ENCODE assay signal across 22 cellular contexts in the genomic region with DNA sequence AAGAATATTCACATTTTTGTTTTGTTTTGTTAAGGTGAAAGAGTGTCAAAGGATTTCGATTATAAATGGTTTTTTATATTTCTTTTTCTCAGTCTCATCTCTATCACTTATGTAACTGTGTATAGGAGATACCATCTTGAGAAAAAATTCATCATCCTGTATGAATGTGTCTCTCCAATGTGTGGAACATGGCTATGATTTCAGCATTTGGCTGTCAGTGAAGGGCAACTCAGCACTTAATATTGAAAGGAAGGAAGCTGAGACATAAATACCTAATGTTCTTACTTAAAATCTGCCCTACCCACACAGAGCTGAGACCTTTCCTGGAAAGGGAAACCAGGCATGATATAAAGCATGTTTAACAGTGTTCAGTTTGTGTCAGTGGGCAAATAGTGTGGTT.
DNase-seq lines count a peak whose midpoint lies in the region; ATAC-seq and TF ChIP-seq lines count a peak whose summit lies in the region.
"Had no signal": no experiment of that assay in that cellular context is flagged by ENCODE, and none has a peak within 500 bp of the region (broad histone marks: within the 10 kb centered on the region; RNA-seq: fewer than 3 reads in every experiment).

No MANE protein-coding gene starts in this region.

- POLR2A ChIA-PET in SK-N-SH (lab: Yijun Ruan, JAX) = no interaction called here

- TF ChIP-seq CTCF in SK-N-SH (IDR thresholded peaks at IDR 0.05) (no peak), fibroblast of pulmonary artery (IDR thresholded peaks at IDR 0.05; ENCODE audit: low read length, missing control alignments) (no peak), H9 (conservative IDR thresholded peaks at IDR 0.05) (no peak)

- H3K4me3 ChIP-seq in SK-N-SH (ENCODE audit: low read depth in 2 of 2, low read length in 1 of 2) = no peak overlapping the region
- H3K4me3 ChIP-seq in fibroblast of pulmonary artery (replicated peaks; ENCODE audit: low read depth, low read length) = no peak overlapping the region
- H3K4me3 ChIP-seq: BLaER1 treated with 17β-estradiol and CSF1 and Interleukin-3, amounts not matched to agents 10 nM and 100 nM; GM12878 had no signal

- H3K4ac ChIP-seq in H9 (ENCODE audit: low read depth, low read length) = no peak overlapping the region

- no peak for TF ChIP-seq EP300 in SK-N-SH (IDR thresholded peaks at IDR 0.05; ENCODE audit: borderline replicate concordance in 1 of 2, low read depth in 1 of 2, low read length in 1 of 2)

- H3K23ac ChIP-seq in H9 (ENCODE audit: insufficient read length, low read depth, low read length) = no peak overlapping the region

- H3T11ph ChIP-seq in H9 (ENCODE audit: low read length) = no peak overlapping the region

- H3K36me3 Mint-ChIP-seq in stimulated activated naive B cell treated with anti-CD40 and anti-IgM and Interleukin-4, amounts not matched to agents 10 μg/mL and 1 μg/mL and 100 μg/mL, for 72 hours = peaks cover 0 to 3% of the 10 kb centered on the region in 2 donors
- H3K36me3 Mint-ChIP-seq in H9 (ENCODE audit: insufficient read depth in 1 of 3, low read depth in 3 of 3) = no peaks in the 10 kb centered on the region
- H3K36me3 Mint-ChIP-seq: CD14-positive monocyte; CD4-positive, alpha-beta memory T cell had no signal

- H2AK5ac ChIP-seq in H9 (ENCODE audit: insufficient read length, low read length) = no peak overlapping the region

- H3F3A ChIP-seq in SK-N-SH (replicated peaks; ENCODE audit: insufficient read depth) = no peaks in the 10 kb centered on the region

- no peaks in the 10 kb centered on the region for H3K9me3 ChIP-seq in SK-N-SH
- no peaks in the 10 kb centered on the region for H3K9me3 ChIP-seq in H9 (ENCODE audit: control insufficient read depth, low read depth, low read length)
- H3K9me3 ChIP-seq: BE2C; BLaER1 treated with 17β-estradiol and CSF1 and Interleukin-3, amounts not matched to agents 10 nM and 100 nM had no signal

- no peak overlapping the region for H3K4me3 Mint-ChIP-seq in stimulated activated naive B cell treated with anti-CD40 and anti-IgM and Interleukin-4, amounts not matched to agents 10 μg/mL and 1 μg/mL and 100 μg/mL, for 72 hours
- no peak overlapping the region for H3K4me3 Mint-ChIP-seq in H9
- H3K4me3 Mint-ChIP-seq: CD14-positive monocyte; CD4-positive, alpha-beta memory T cell had no signal

- H4K91ac ChIP-seq in H9 (ENCODE audit: insufficient read length, low read depth, low read length) = no peak overlapping the region

- H3K27me3 ChIP-seq in SK-N-SH (ENCODE audit: insufficient read depth) (no peaks in the 10 kb centered on the region), H9 (ENCODE audit: insufficient read depth, low read length) (no peaks in the 10 kb centered on the region)
- H3K27me3 ChIP-seq: BE2C; BLaER1 treated with 17β-estradiol and CSF1 and Interleukin-3, amounts not matched to agents 10 nM and 100 nM had no signal

- H2AFZ ChIP-seq in SK-N-SH (ENCODE audit: low read depth) = peak overlapping the region; percentile 17; the same call in 1 of the 2 replicates
- H2AFZ ChIP-seq in H9 (ENCODE audit: low read length) = no peak overlapping the region

- no peak overlapping the region for H2BK20ac ChIP-seq in H9 (ENCODE audit: low read depth, low read length, poor library complexity, severe bottlenecking)

- no peak overlapping the region for H2BK120ac ChIP-seq in H9 (ENCODE audit: low read depth, low read length, poor library complexity, severe bottlenecking)

- H3K18ac ChIP-seq in H9 (ENCODE audit: insufficient read length, low read depth, low read length) = no peak overlapping the region

- no peaks in the 10 kb centered on the region for H3K27me3 Mint-ChIP-seq in stimulated activated naive B cell treated with anti-CD40 and anti-IgM and Interleukin-4, amounts not matched to agents 10 μg/mL and 1 μg/mL and 100 μg/mL, for 72 hours
- H3K27me3 Mint-ChIP-seq in H9 (ENCODE audit: low read depth) = no peaks in the 10 kb centered on the region
- H3K27me3 Mint-ChIP-seq: CD4-positive, alpha-beta memory T cell had no signal

- H3K27ac ChIP-seq in SK-N-SH (ENCODE audit: low read depth in 2 of 2, low read length in 1 of 2) = no peak overlapping the region
- no peak overlapping the region for H3K27ac ChIP-seq in H9 (ENCODE audit: insufficient read length, low read depth, low read length)
- H3K27ac ChIP-seq: 22Rv1; BLaER1 treated with 17β-estradiol and CSF1 and Interleukin-3, amounts not matched to agents 10 nM and 100 nM had no signal

- H3K9me3 Mint-ChIP-seq in stimulated activated naive B cell treated with anti-CD40 and anti-IgM and Interleukin-4, amounts not matched to agents 10 μg/mL and 1 μg/mL and 100 μg/mL, for 72 hours = peaks cover 0 to 2% of the 10 kb centered on the region in 2 donors
- no peaks in the 10 kb centered on the region for H3K9me3 Mint-ChIP-seq in H9

- H3K79me2 ChIP-seq in SK-N-SH (ENCODE audit: insufficient read depth) (no peaks in the 10 kb centered on the region), H9 (ENCODE audit: insufficient read depth, low read length) (no peaks in the 10 kb centered on the region)

- H3K9ac ChIP-seq in SK-N-SH (no peak overlapping the region), H9 (ENCODE audit: extremely low read depth, insufficient read length, low read length) (no peak overlapping the region)
- H3K9ac ChIP-seq: BLaER1 treated with 17β-estradiol and CSF1 and Interleukin-3, amounts not matched to agents 10 nM and 100 nM had no signal

- H3K79me1 ChIP-seq in H9 (ENCODE audit: insufficient read depth, low read depth, low read length, poor library complexity, severe bottlenecking) = no peaks in the 10 kb centered on the region

- no peaks in the 10 kb centered on the region for H3K9me2 ChIP-seq in SK-N-SH

- H4K20me1 ChIP-seq in SK-N-SH (ENCODE audit: insufficient read depth) = no peaks in the 10 kb centered on the region
- no peaks in the 10 kb centered on the region for H4K20me1 ChIP-seq in H9 (ENCODE audit: control insufficient read depth, insufficient read depth, insufficient read length)
- H4K20me1 ChIP-seq: BLaER1 treated with 17β-estradiol and CSF1 and Interleukin-3, amounts not matched to agents 10 nM and 100 nM had no signal

- H4K5ac ChIP-seq in H9 (ENCODE audit: insufficient read length, low read depth, low read length) = no peak overlapping the region

- WGBS in SK-N-SH (ENCODE audit: low lambda C conversion rate) = 46% methylated on average over 1 of the region's 1 CpG
- no CpG with 5 or more reads among the region's 1 CpG for WGBS in H9 (ENCODE audit: extremely low coverage, insufficient read length, low lambda C conversion rate)

- H3K27ac Mint-ChIP-seq in stimulated activated naive B cell treated with anti-CD40 and anti-IgM and Interleukin-4, amounts not matched to agents 10 μg/mL and 1 μg/mL and 100 μg/mL, for 72 hours = no peak overlapping the region
- H3K27ac Mint-ChIP-seq in H9 = no peak overlapping the region
- H3K27ac Mint-ChIP-seq: CD14-positive monocyte; CD4-positive, alpha-beta memory T cell had no signal

- no peak overlapping the region for H2BK5ac ChIP-seq in H9 (ENCODE audit: insufficient read length, low read length)

- ATAC-seq in stimulated activated naive B cell treated with anti-CD40 and anti-IgM and Interleukin-4, amounts not matched to agents 10 μg/mL and 1 μg/mL and 100 μg/mL, for 72 hours (replicated peaks) = no peak
- ATAC-seq: GM12878 had no signal

- no peak overlapping the region for H2BK15ac ChIP-seq in H9 (ENCODE audit: low read depth, low read length)

- no peaks in the 10 kb centered on the region for H3K4me1 ChIP-seq in SK-N-SH (ENCODE audit: control insufficient read depth in 1 of 2, insufficient read depth in 2 of 2, low read depth in 1 of 2, low read length in 1 of 2)
- H3K4me1 ChIP-seq in H9 (ENCODE audit: insufficient read depth, low read length) = no peaks in the 10 kb centered on the region
- H3K4me1 ChIP-seq: BE2C; BLaER1 treated with 17β-estradiol and CSF1 and Interleukin-3, amounts not matched to agents 10 nM and 100 nM had no signal

- H3K4me2 ChIP-seq in SK-N-SH = no peak overlapping the region
- no peak overlapping the region for H3K4me2 ChIP-seq in H9 (ENCODE audit: insufficient read depth, insufficient read length, low read length)
- H3K4me2 ChIP-seq: BLaER1 treated with 17β-estradiol and CSF1 and Interleukin-3, amounts not matched to agents 10 nM and 100 nM had no signal

- H3K4me1 Mint-ChIP-seq in stimulated activated naive B cell treated with anti-CD40 and anti-IgM and Interleukin-4, amounts not matched to agents 10 μg/mL and 1 μg/mL and 100 μg/mL, for 72 hours = no peaks in the 10 kb centered on the region
- H3K4me1 Mint-ChIP-seq in H9 = no peaks in the 10 kb centered on the region
- H3K4me1 Mint-ChIP-seq: CD14-positive monocyte; CD4-positive, alpha-beta memory T cell had no signal

- no peaks in the 10 kb centered on the region for H3K36me3 ChIP-seq in SK-N-SH (replicated peaks in 1 of 2; ENCODE audit: control insufficient read depth in 1 of 2, insufficient read depth in 2 of 2, low read length in 1 of 2)
- H3K36me3 ChIP-seq: BE2C; BLaER1 treated with 17β-estradiol and CSF1 and Interleukin-3, amounts not matched to agents 10 nM and 100 nM had no signal

- no peak for TF ChIP-seq RAD21 in SK-N-SH (IDR thresholded peaks at IDR 0.05; ENCODE audit: low read length)

- DNase-seq in EL (peak; percentile 1), SK-N-SH (no peak), dermis blood vessel endothelial cell (peak; percentile 55), fibroblast of pulmonary artery (ENCODE audit: low read depth) (peak; percentile 15), mesenteric fat pad (ENCODE audit: low spot score) (no peak), AG08396 (ENCODE audit: low spot score) (no peak), H9 (no peak)
- DNase-seq in stimulated activated naive B cell treated with anti-CD40 and anti-IgM and Interleukin-4, amounts not matched to agents 10 μg/mL and 1 μg/mL and 100 μg/mL, for 72 hours = no peak
- DNase-seq: AML-193; BE2C; Calu3; CD4-positive, alpha-beta memory T cell; COR-L47; DMS53; DMS79 treated with DMSO at 0.1 percent for 48 hours; GDM1; GOT3; HCEC 1CT had no signal

- H3K56ac ChIP-seq in H9 (ENCODE audit: insufficient read length, low read depth, low read length) = no peak overlapping the region

- no peak overlapping the region for H2BK12ac ChIP-seq in H9 (ENCODE audit: insufficient read length, low read depth, low read length)

- CTCF ChIA-PET in SK-N-SH (lab: Yijun Ruan, JAX) = no interaction called here

- H4K8ac ChIP-seq in H9 (replicated peaks; ENCODE audit: insufficient read length, low read depth, low read length) = no peak overlapping the region

- H3K23me2 ChIP-seq in H9 (ENCODE audit: insufficient read length, low read depth, low read length, poor library complexity, severe bottlenecking) = no peaks in the 10 kb centered on the region

- no peak overlapping the region for H3K14ac ChIP-seq in H9 (ENCODE audit: insufficient read depth, low read length)

TF ChIP-seq in SK-N-SH, 30 proteins besides CTCF, POLR2A, EP300 and RAD21 (continues in another document):
- TF ChIP-seq TCF12 (IDR thresholded peaks at IDR 0.05) (no peak), POLR2AphosphoS5 (IDR thresholded peaks at IDR 0.05; ENCODE audit: low read depth, low read length) (no peak), TAF1 (IDR thresholded peaks at IDR 0.05; ENCODE audit: borderline replicate concordance, low read depth, low read length) (no peak), EZH2phosphoT487 (IDR thresholded peaks at IDR 0.05; ENCODE audit: borderline replicate concordance, low read depth) (no peak), RXRA (IDR thresholded peaks at IDR 0.05; ENCODE audit: borderline replicate concordance, low read depth) (no peak), ELF1 (IDR thresholded peaks at IDR 0.05) (no peak), FOXJ3 (CRISPR knock-in tag; IDR thresholded peaks at IDR 0.05) (no peak)

Comparison
In these comparisons a context has a peak if more than half of its experiments do, and no peak if none do; other contexts are left out.
1. DNase-seq: peak in EL (single experiment), dermis blood vessel endothelial cell (single experiment) and fibroblast of pulmonary artery (single experiment); none in SK-N-SH (single experiment), stimulated activated naive B cell treated with anti-CD40 and anti-IgM and Interleukin-4, amounts not matched to agents 10 μg/mL and 1 μg/mL and 100 μg/mL, for 72 hours (single experiment), mesenteric fat pad (single experiment), AG08396 (single experiment) and H9 (single experiment).